In genomic region chr2:181787310-181788048, GRCh38 we compare ENCODE assay signal across 2 cellular contexts.
TF ChIP-seq lines count a peak whose summit lies in the region.

No MANE protein-coding gene starts in this region.

TF ChIP-seq in HepG2, 621 proteins besides CTCF, POLR2A, EP300 and RAD21:
- TF ChIP-seq ZNF512B (CRISPR knock-in tag; IDR thresholded peaks at IDR 0.05; ENCODE audit: borderline replicate concordance): peak; percentile 11; the same call in 1 of the 2 replicates
- no peak for TF ChIP-seq REL (CRISPR knock-in tag; conservative IDR thresholded peaks at IDR 0.05)

TF ChIP-seq in endothelial cell of umbilical vein, 7 proteins besides CTCF, POLR2A, EP300 and RAD21:
- no peak for TF ChIP-seq MAX (IDR thresholded peaks at IDR 0.05; ENCODE audit: insufficient read depth, insufficient read length)
- TF ChIP-seq GATA2 (IDR thresholded peaks at IDR 0.05; ENCODE audit: insufficient read depth, insufficient read length, low read depth, low read length): peak; percentile 53
